In genomic region chr2:41998201-41998781, GRCh38 we compare ENCODE assay signal across 16 cellular contexts. TPM values are rescaled to one million over a fixed set of nuclear protein-coding genes. Genes with fewer than 3 reads are reported as not detected.
DNase-seq lines count a peak whose midpoint lies in the region; ATAC-seq and TF ChIP-seq lines count a peak whose summit lies in the region.
"Had no signal": no experiment of that assay in that cellular context is flagged by ENCODE, and none has a peak within 500 bp of the region (broad histone marks: within the 10 kb centered on the region; RNA-seq: fewer than 3 reads in every experiment).

No MANE protein-coding gene starts in this region.

- H3K4me1 ChIP-seq in hepatocyte (ENCODE audit: insufficient read depth) (peaks cover 18% of the 10 kb centered on the region), sigmoid colon (peaks cover 0 to 14% (median 7%) of the 10 kb centered on the region in 4 donors), MM.1S (ENCODE audit: low read length) (no peaks in the 10 kb centered on the region)
- H3K4me1 ChIP-seq: BE2C had no signal

- H3K9me3 ChIP-seq in hepatocyte (ENCODE audit: low read depth), result no peaks in the 10 kb centered on the region
- H3K9me3 ChIP-seq in sigmoid colon, result no peaks in the 10 kb centered on the region
- no peaks in the 10 kb centered on the region for H3K9me3 ChIP-seq in MM.1S (replicated peaks; ENCODE audit: insufficient read depth, low read length)
- H3K9me3 ChIP-seq: BE2C had no signal

- H3K36me3 ChIP-seq in hepatocyte (replicated peaks; ENCODE audit: insufficient read depth, low read depth), result no peaks in the 10 kb centered on the region
- no peaks in the 10 kb centered on the region for H3K36me3 ChIP-seq in sigmoid colon
- H3K36me3 ChIP-seq in MM.1S (replicated peaks; ENCODE audit: insufficient read depth, low read length), result no peaks in the 10 kb centered on the region
- H3K36me3 ChIP-seq: BE2C had no signal

- H3K9me2 ChIP-seq in hepatocyte (replicated peaks; ENCODE audit: insufficient read depth), result no peaks in the 10 kb centered on the region
- no peaks in the 10 kb centered on the region for H3K9me2 ChIP-seq in MM.1S (replicated peaks; ENCODE audit: insufficient read depth, low read length)

- no peak overlapping the region for H3K9ac ChIP-seq in MM.1S (ENCODE audit: low read length)

- H4K20me1 ChIP-seq in hepatocyte (ENCODE audit: insufficient read depth, poor library complexity, severe bottlenecking) (no peaks in the 10 kb centered on the region), MM.1S (ENCODE audit: insufficient read depth, low read length) (no peaks in the 10 kb centered on the region)

- no peak for TF ChIP-seq POLR2A in sigmoid colon (IDR thresholded peaks at IDR 0.05)

- TF ChIP-seq CTCF in hepatocyte (IDR thresholded peaks at IDR 0.05; ENCODE audit: poor library complexity) (no peak), sigmoid colon (IDR thresholded peaks at IDR 0.05) (no peak), MM.1S (IDR thresholded peaks at IDR 0.05; ENCODE audit: low read length) (no peak)

- TF ChIP-seq EP300 in sigmoid colon (IDR thresholded peaks at IDR 0.05), result no peak

- WGBS in hepatocyte (ENCODE audit: low lambda C conversion rate, missing lambda C conversion rate), result 47% methylated on average over 7 of the region's 7 CpGs
- WGBS in sigmoid colon, 2 donors, result 70 to 79% methylated on average over 7 of the region's 7 CpGs

- intact Hi-C loops in sigmoid colon (cut with DNase I), result no loop called here

- H3K27me3 ChIP-seq in hepatocyte (no peaks in the 10 kb centered on the region), sigmoid colon (no peaks in the 10 kb centered on the region), MM.1S (replicated peaks; ENCODE audit: insufficient read depth, low read length) (no peaks in the 10 kb centered on the region)
- H3K27me3 ChIP-seq: BE2C had no signal

- no peaks in the 10 kb centered on the region for H3F3A ChIP-seq in MM.1S (ENCODE audit: insufficient read depth, low read length)

- H3K27ac ChIP-seq in cingulate gyrus (ENCODE audit: low read depth, low read length), result peak overlapping the region; percentile 10
- peak overlapping the region; percentile 73 for H3K27ac ChIP-seq in hepatocyte
- H3K27ac ChIP-seq in sigmoid colon, result peak overlapping the region in 3 of 4 donors; percentile 6 to 66 (median 45)
- H3K27ac ChIP-seq in MM.1S (ENCODE audit: low read length), result no peak overlapping the region

- H3K4me2 ChIP-seq in hepatocyte, result peak overlapping the region; percentile 50
- no peak overlapping the region for H3K4me2 ChIP-seq in MM.1S (ENCODE audit: low read depth, low read length)

- H2AFZ ChIP-seq in hepatocyte, result no peak overlapping the region
- no peak overlapping the region for H2AFZ ChIP-seq in MM.1S (ENCODE audit: low read length)

- H3K4me3 ChIP-seq in hepatocyte, result no peak overlapping the region
- no peak overlapping the region for H3K4me3 ChIP-seq in sigmoid colon
- no peak overlapping the region for H3K4me3 ChIP-seq in MM.1S (ENCODE audit: low read length)

- no peak for ATAC-seq in HG03442 (IDR thresholded peaks at IDR 0.05; ENCODE audit: unreplicated experiment)
- ATAC-seq in esophagus mucosa, result no peak
- ATAC-seq: activated T-cell treated with anti-CD3 and anti-CD28 coated beads, Interleukin-2, amount 50 U/mL, for 72 hours; natural killer cell treated with Interleukin-12 subunit alpha and Interleukin-12 subunit beta and Interleukin-15 and Interleukin-18, amount 100 ng/mL, for 72 hours; stimulated activated effector memory CD8-positive, alpha-beta T cell treated with anti-CD3 and anti-CD28 coated beads, Interleukin-12 subunit alpha, Interleukin-12 subunit beta, amount 100 ng/mL, for 72 hours had no signal

- H3K79me2 ChIP-seq in hepatocyte (no peaks in the 10 kb centered on the region), MM.1S (ENCODE audit: low read length) (no peaks in the 10 kb centered on the region)

- DNase-seq in hepatocyte (ENCODE audit: low spot score) (no peak), sigmoid colon (no peak), MM.1S (no peak), superior temporal gyrus (ENCODE audit: extremely low spot score) (no peak)
- DNase-seq: activated T-cell treated with anti-CD3 and anti-CD28 coated beads, Interleukin-2, amount 50 U/mL, for 72 hours; BE2C; head of caudate nucleus; NCI-H1417 treated with DMSO at 0.1 percent for 48 hours; NCI-H2171; NCI-H774; stimulated activated CD4-positive, alpha-beta T cell treated with anti-CD3 and anti-CD28 coated beads, Interleukin-15, amount 100 ng/mL, for 24 hours had no signal

RNA-seq across cellular contexts. Expression of gene PKDCC, which starts 49.5 kb away (rescaled TPM):
- total RNA-seq in hepatocyte (278 and 339 TPM in 2 replicates), sigmoid colon (100 to 1,000 TPM in 2 of 4 donors, 10 to 100 TPM in 2; 64.8 to 106 (median 96.1) TPM), esophagus mucosa (1.8 TPM)
- polyA plus RNA-seq in hepatocyte (270 and 281 TPM in 2 replicates), sigmoid colon (10 to 100 TPM; 13.9 to 67.7 (median 21.0) TPM)
- total RNA-seq: activated T-cell treated with anti-CD3 and anti-CD28 coated beads, Interleukin-2, amount 50 U/mL, for 72 hours; natural killer cell treated with Interleukin-12 subunit alpha and Interleukin-12 subunit beta and Interleukin-15 and Interleukin-18, amount 100 ng/mL, for 72 hours had no signal

Comparison
In these comparisons a context has a peak if more than half of its experiments do, and no peak if none do; other contexts are left out.
1. RNA of gene PKDCC, which starts 49.5 kb away (total RNA-seq): 278 to 339 TPM in hepatocyte and 64.8 to 106 TPM in sigmoid colon; 1.8 TPM in esophagus mucosa (single experiment); every median in the first group is over 10 times any median in the second.